9 cellular contexts compared by ENCODE assay signal in genomic region chr5:181173420-181174342, GRCh38. TPM values are rescaled to one million over a fixed set of nuclear protein-coding genes. Genes with fewer than 3 reads are reported as not detected.
A peak's percentile ranks its signal among the peaks of the same experiment; 100 is the strongest.
DNase-seq lines count a peak whose midpoint lies in the region; ATAC-seq, FAIRE-seq and TF ChIP-seq lines count a peak whose summit lies in the region.
"Had no signal": no experiment of that assay in that cellular context is flagged by ENCODE, and none has a peak within 500 bp of the region (broad histone marks: within the 10 kb centered on the region; RNA-seq: fewer than 3 reads in every experiment).

No MANE protein-coding gene starts in this region.

- no peak for TF ChIP-seq POLR2A in GM12891 (IDR thresholded peaks at IDR 0.05; ENCODE audit: low read depth, low read length)

- TF ChIP-seq CTCF in retinal pigment epithelial cell (conservative IDR thresholded peaks at IDR 0.05; ENCODE audit: low read depth, low read length), result no peak
- TF ChIP-seq CTCF in GM13976 (IDR thresholded peaks at IDR 0.05; ENCODE audit: borderline replicate concordance, control extremely low read depth, extremely low read depth, insufficient read depth, missing control alignments), result no peak

- H3K27me3 ChIP-seq in ectodermal cell (ENCODE audit: control insufficient read depth, insufficient read depth, low read length, poor library complexity, severe bottlenecking), result peaks cover 66% of the 10 kb centered on the region

- FAIRE-seq in GM12891 (lab: Jason Lieb, UNC) (peak; percentile 5), HTR-8/SVneo (lab: Jason Lieb, UNC) (no peak)

- no peaks in the 10 kb centered on the region for H3K9me3 ChIP-seq in ectodermal cell (ENCODE audit: control insufficient read depth, low read length)

- in situ Hi-C loops in GM13976 (cut with MboI; ENCODE audit: low sequenced_read_pairs, unreplicated experiment), result no loop called here

- WGBS in ectodermal cell, 2 experiments, result 2% methylated on average over 50 of the region's 50 CpGs

- H3K4me1 ChIP-seq in ectodermal cell (ENCODE audit: control insufficient read depth, insufficient read depth, low read length), result peaks cover 3% of the 10 kb centered on the region

- H3K36me3 ChIP-seq in ectodermal cell (ENCODE audit: control insufficient read depth, insufficient read depth, low read length), result no peaks in the 10 kb centered on the region

- DNase-seq in GM12891 (ENCODE audit: insufficient read length, low spot score) (no peak), SW480 (ENCODE audit: low spot score) (peak; percentile 91), retinal pigment epithelial cell (ENCODE audit: low read depth) (no peak), GM13976 (ENCODE audit: low spot score) (no peak), UCSD-AML1 (lab: John Stamatoyannopoulos, UW; ENCODE audit: unreplicated experiment) (no peak), HTR-8/SVneo (ENCODE audit: insufficient read length, low spot score) (no peak)

- H3K27ac ChIP-seq in ectodermal cell (ENCODE audit: insufficient read depth, low read depth, low read length, poor library complexity, severe bottlenecking), result no peak overlapping the region

- peak overlapping the region; percentile 32 for H3K4me3 ChIP-seq in ectodermal cell (ENCODE audit: insufficient read depth, low read depth, low read length)
- peak overlapping the region; percentile 2 for H3K4me3 ChIP-seq in retinal pigment epithelial cell (ENCODE audit: low read length)

- peak; percentile 42 for ATAC-seq in HG02798 (IDR thresholded peaks at IDR 0.05; ENCODE audit: poor library complexity, unreplicated experiment)

TF ChIP-seq in GM12891, 5 proteins besides CTCF, POLR2A, EP300 and RAD21:
- TF ChIP-seq TAF1 (IDR thresholded peaks at IDR 0.05; ENCODE audit: low read depth, low read length), result no peak
- TF ChIP-seq POU2F2 (IDR thresholded peaks at IDR 0.05; ENCODE audit: low read depth, low read length), result no peak
- TF ChIP-seq POLR2AphosphoS5 (IDR thresholded peaks at IDR 0.05; ENCODE audit: low read depth, low read length), result no peak
- TF ChIP-seq SPI1 (IDR thresholded peaks at IDR 0.05; ENCODE audit: low read depth, low read length), result no peak
- no peak for TF ChIP-seq PAX5 (IDR thresholded peaks at IDR 0.05; ENCODE audit: insufficient read depth, low read length, severe bottlenecking)

RNA-seq across cellular contexts. Expression of gene OR2V2, which starts 26.3 kb away (rescaled TPM):
- 0.06 TPM for polyA plus RNA-seq in GM12891 (2012; ENCODE audit: low read depth, missing spikeins)
- not detected for polyA plus RNA-seq in ectodermal cell (2013, experiment 1 of 4)
- polyA plus RNA-seq in ectodermal cell (2013, experiment 2 of 4), result not detected
- not detected for polyA plus RNA-seq in ectodermal cell (2013, experiment 3 of 4)
- not detected for polyA plus RNA-seq in ectodermal cell (2013, experiment 4 of 4)
- polyA plus RNA-seq: adipose tissue had no signal

RNA-seq across cellular contexts. Expression of gene TRIM7, which starts 31.3 kb away (rescaled TPM):
- polyA plus RNA-seq in GM12891 (2012; ENCODE audit: low read depth, missing spikeins), result 0.19 TPM
- polyA plus RNA-seq in ectodermal cell (2013, experiment 1 of 4), result not detected
- not detected for polyA plus RNA-seq in ectodermal cell (2013, experiment 2 of 4)
- polyA plus RNA-seq in ectodermal cell (2013, experiment 3 of 4), result not detected
- polyA plus RNA-seq in ectodermal cell (2013, experiment 4 of 4), result not detected

RNA-seq across cellular contexts. Expression of gene OR2V1, which starts 42.7 kb away (rescaled TPM):
- 0.17 TPM for polyA plus RNA-seq in GM12891 (2012; ENCODE audit: low read depth, missing spikeins)
- polyA plus RNA-seq in ectodermal cell (2013, experiment 1 of 4), result not detected
- polyA plus RNA-seq in ectodermal cell (2013, experiment 2 of 4), result not detected
- polyA plus RNA-seq in ectodermal cell (2013, experiment 3 of 4), result not detected
- polyA plus RNA-seq in ectodermal cell (2013, experiment 4 of 4), result not detected
- polyA plus RNA-seq: adipose tissue had no signal

RNA-seq across cellular contexts. Expression of gene TRIM41, which starts 49.4 kb away (rescaled TPM):
- 19.7 TPM for polyA plus RNA-seq in GM12891 (2012; ENCODE audit: low read depth, missing spikeins)
- 34.7 TPM for polyA plus RNA-seq in ectodermal cell (2013, experiment 1 of 4)
- polyA plus RNA-seq in ectodermal cell (2013, experiment 2 of 4), result 33.6 TPM
- polyA plus RNA-seq in ectodermal cell (2013, experiment 3 of 4), result 24.6 TPM
- polyA plus RNA-seq in ectodermal cell (2013, experiment 4 of 4), result 32.7 TPM
